27 cellular contexts compared by ENCODE assay signal in the genomic region with DNA sequence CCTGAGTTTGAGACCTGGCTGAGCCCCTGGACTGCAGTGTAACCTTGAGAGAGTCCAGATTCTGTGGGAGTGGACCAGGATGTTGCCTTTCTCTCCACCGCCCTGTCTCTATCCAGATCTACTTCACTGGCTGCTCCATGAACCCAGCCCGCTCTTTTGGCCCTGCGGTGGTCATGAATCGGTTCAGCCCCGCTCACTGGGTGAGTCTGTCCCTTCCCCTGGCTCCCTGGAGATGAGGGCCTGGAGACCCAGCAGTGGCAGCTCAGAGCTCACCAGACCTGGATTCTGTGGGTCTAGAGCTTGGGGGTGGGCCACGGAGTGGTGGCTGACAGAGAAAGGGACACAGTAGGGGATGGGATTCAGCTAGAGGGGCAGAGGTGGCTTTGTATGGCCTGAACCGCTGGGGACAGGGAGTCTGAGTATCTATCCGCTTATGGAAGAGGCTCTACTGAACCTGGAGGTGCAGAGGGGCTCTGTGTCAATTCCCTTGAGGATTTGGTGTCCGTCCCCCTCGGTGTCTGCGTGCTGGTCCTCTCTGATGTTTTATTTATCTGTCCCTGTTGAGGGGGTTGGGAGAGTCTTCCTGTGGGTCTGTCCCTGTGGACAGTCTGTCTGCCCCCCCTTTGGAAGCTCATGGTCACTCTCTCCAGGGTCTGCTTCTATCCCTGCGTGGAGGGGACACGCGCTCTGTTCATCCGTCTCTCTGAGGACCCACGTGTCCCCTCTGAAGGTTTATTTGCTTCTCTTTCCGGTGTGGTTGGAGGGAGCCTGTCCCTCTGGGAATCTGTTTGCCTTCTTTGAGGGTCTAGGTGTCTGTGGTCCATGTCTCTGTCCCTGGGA. TPM values are rescaled to one million over a fixed set of nuclear protein-coding genes. Genes with fewer than 3 reads are reported as not detected.
DNase-seq lines count a peak whose midpoint lies in the region; ATAC-seq and TF ChIP-seq lines count a peak whose summit lies in the region.
"Had no signal": no experiment of that assay in that cellular context is flagged by ENCODE, and none has a peak within 500 bp of the region (broad histone marks: within the 10 kb centered on the region; RNA-seq: fewer than 3 reads in every experiment).

No MANE protein-coding gene starts in this region.

- no peak overlapping the region for H2AFZ ChIP-seq in osteoblast (ENCODE audit: low read length)

- H3K36me3 ChIP-seq in BLaER1 treated with 17β-estradiol and CSF1 and Interleukin-3, amounts not matched to agents 10 nM and 100 nM, result no peaks in the 10 kb centered on the region
- no peaks in the 10 kb centered on the region for H3K36me3 ChIP-seq in RWPE2 (ENCODE audit: low read depth)
- H3K36me3 ChIP-seq in osteoblast (ENCODE audit: insufficient read depth, low read length), result no peaks in the 10 kb centered on the region
- H3K36me3 ChIP-seq in gastrocnemius medialis, result no peaks in the 10 kb centered on the region

- H3K4me3 ChIP-seq in BLaER1 treated with 17β-estradiol and CSF1 and Interleukin-3, amounts not matched to agents 10 nM and 100 nM, result no peak overlapping the region
- H3K4me3 ChIP-seq in RWPE2 (ENCODE audit: severe bottlenecking) (no peak overlapping the region), osteoblast (ENCODE audit: insufficient read depth, low read length) (no peak overlapping the region), gastrocnemius medialis (no peak overlapping the region)
- H3K4me3 ChIP-seq: GM12878 had no signal

- H3K27ac Mint-ChIP-seq in endothelial cell (ENCODE audit: unreplicated experiment), result peak overlapping the region; percentile 17
- H3K27ac Mint-ChIP-seq: CD4-positive, CD25-positive, alpha-beta regulatory T cell had no signal

- peaks cover 63 to 89% (median 76%) of the 10 kb centered on the region in 11 experiments for H3K27me3 ChIP-seq in BLaER1 treated with 17β-estradiol and CSF1 and Interleukin-3, amounts not matched to agents 10 nM and 100 nM
- H3K27me3 ChIP-seq in RWPE2 (ENCODE audit: insufficient read depth, poor library complexity, severe bottlenecking) (no peaks in the 10 kb centered on the region), osteoblast (ENCODE audit: insufficient read depth, low read length) (peaks cover 67% of the 10 kb centered on the region), gastrocnemius medialis (peaks cover 21 to 40% (median 38%) of the 10 kb centered on the region in 3 donors)

- H3K79me2 ChIP-seq in osteoblast (ENCODE audit: insufficient read depth, low read length), result no peaks in the 10 kb centered on the region

- intact Hi-C loops in gastrocnemius medialis (cut with DNase I; ENCODE audit: low total_unique reads), result loop anchor here (10.0 kb wide), 1 partner anchor 99 kb away; no protein-coding TSS in a partner anchor

- no peaks in the 10 kb centered on the region for H3K9me3 Mint-ChIP-seq in endothelial cell (ENCODE audit: unreplicated experiment)

- peaks cover 7% of the 10 kb centered on the region for H3K36me3 Mint-ChIP-seq in endothelial cell (ENCODE audit: low read depth, unreplicated experiment)

- ATAC-seq in RWPE2 (ENCODE audit: low read depth), result no peak
- no peak for ATAC-seq in HG03342 (IDR thresholded peaks at IDR 0.05; ENCODE audit: unreplicated experiment)
- no peak for ATAC-seq in gastrocnemius medialis
- ATAC-seq: GM12878, HCT116 had no signal

- H3K9ac ChIP-seq in BLaER1 treated with 17β-estradiol and CSF1 and Interleukin-3, amounts not matched to agents 10 nM and 100 nM, result no peak overlapping the region
- H3K9ac ChIP-seq: KMS-11 had no signal

- in situ Hi-C loops in gastrocnemius medialis (cut with MboI; ENCODE audit: low sequenced_read_pairs in 4 of 4), result no loop called here

- H3K4me2 ChIP-seq in BLaER1 treated with 17β-estradiol and CSF1 and Interleukin-3, amounts not matched to agents 10 nM and 100 nM, result peak overlapping the region in 7 of 11 experiments; percentile 21 to 54 (median 31); a peak in 12 of 22 replicates
- H3K4me2 ChIP-seq in osteoblast (ENCODE audit: insufficient read depth, low read length), result no peak overlapping the region
- H3K4me2 ChIP-seq: KMS-11 had no signal

- peak; percentile 18 for DNase-seq in RWPE2 (ENCODE audit: low spot score)
- no peak for DNase-seq in endothelial cell (ENCODE audit: low spot score)
- peak; percentile 88 for DNase-seq in osteoblast (ENCODE audit: insufficient read length, low spot score, missing footprints)
- no peak for DNase-seq in NCI-H345 treated with DMSO at 0.1 percent for 48 hours (lab: John Stamatoyannopoulos, UW; ENCODE audit: unreplicated experiment)
- no peak for DNase-seq in DMS53 (lab: John Stamatoyannopoulos, UW)
- no peak for DNase-seq in gastrocnemius medialis
- DNase-seq: 8988T; AML-193; CD4-positive, CD25-positive, alpha-beta regulatory T cell; DND-41; GOT3; IMR-90; MV-4-11; NCI-H1105 treated with DMSO at 0.1 percent for 48 hours; NCI-H2081; NCI-H2171; NCI-H345; NCI-H526; Right ventricle myocardium superior had no signal

- peak overlapping the region; percentile 10 for H3K4me3 Mint-ChIP-seq in endothelial cell (ENCODE audit: unreplicated experiment)
- H3K4me3 Mint-ChIP-seq: CD4-positive, CD25-positive, alpha-beta regulatory T cell had no signal

- H3K27ac ChIP-seq in BLaER1 treated with 17β-estradiol and CSF1 and Interleukin-3, amounts not matched to agents 10 nM and 100 nM, result no peak overlapping the region
- H3K27ac ChIP-seq in RWPE2 (ENCODE audit: poor library complexity, severe bottlenecking) (no peak overlapping the region), osteoblast (ENCODE audit: low read depth, low read length) (no peak overlapping the region), gastrocnemius medialis (no peak overlapping the region)
- H3K27ac ChIP-seq: KMS-11 had no signal

- peaks cover 25% of the 10 kb centered on the region for H3K27me3 Mint-ChIP-seq in endothelial cell (ENCODE audit: unreplicated experiment)

- TF ChIP-seq CTCF in RWPE2 (IDR thresholded peaks at IDR 0.05; ENCODE audit: poor library complexity, severe bottlenecking), result no peak
- no peak for TF ChIP-seq CTCF in endothelial cell (IDR thresholded peaks at IDR 0.05; ENCODE audit: unreplicated experiment)
- no peak for TF ChIP-seq CTCF in osteoblast (IDR thresholded peaks at IDR 0.05; ENCODE audit: extremely low read depth, low read depth, low read length)
- TF ChIP-seq CTCF in gastrocnemius medialis (IDR thresholded peaks at IDR 0.05 in 4 of 5, conservative IDR thresholded peaks at IDR 0.05 in 1 of 5), result no peak

- H3K4me1 ChIP-seq in BLaER1 treated with 17β-estradiol and CSF1 and Interleukin-3, amounts not matched to agents 10 nM and 100 nM, result peaks cover 19 to 54% (median 46%) of the 10 kb centered on the region in 10 experiments; a peak in 19 of 20 replicates
- H3K4me1 ChIP-seq in RWPE2 (ENCODE audit: insufficient read depth, poor library complexity, severe bottlenecking) (peaks cover 23% of the 10 kb centered on the region), osteoblast (ENCODE audit: insufficient read depth, low read length) (peaks cover 9% of the 10 kb centered on the region), gastrocnemius medialis (peaks cover 0 to 5% of the 10 kb centered on the region in 2 donors)

- H3K9me3 ChIP-seq in BLaER1 treated with 17β-estradiol and CSF1 and Interleukin-3, amounts not matched to agents 10 nM and 100 nM (replicated peaks in 1 of 11), result no peaks in the 10 kb centered on the region
- H3K9me3 ChIP-seq in RWPE2 (ENCODE audit: severe bottlenecking), result no peaks in the 10 kb centered on the region
- H3K9me3 ChIP-seq in osteoblast (ENCODE audit: low read depth, low read length), result no peaks in the 10 kb centered on the region
- H3K9me3 ChIP-seq in gastrocnemius medialis, result no peaks in the 10 kb centered on the region

- peaks cover 14% of the 10 kb centered on the region for H3K4me1 Mint-ChIP-seq in endothelial cell (ENCODE audit: unreplicated experiment)

- no peak for TF ChIP-seq POLR2A in gastrocnemius medialis (IDR thresholded peaks at IDR 0.05)

- peaks cover 0 to 33% (median 0%) of the 10 kb centered on the region in 11 experiments; a peak in 7 of 22 replicates for H4K20me1 ChIP-seq in BLaER1 treated with 17β-estradiol and CSF1 and Interleukin-3, amounts not matched to agents 10 nM and 100 nM
- no peaks in the 10 kb centered on the region for H4K20me1 ChIP-seq in osteoblast (ENCODE audit: insufficient read depth, low read length)

RNA-seq across cellular contexts. Expression of a gene that starts 2.5 kb away (rescaled TPM):
- total RNA-seq in endothelial cell (ENCODE audit: unreplicated experiment) (0.26 TPM), osteoblast (not detected in 2 replicates), gastrocnemius medialis (not detected)
- total RNA-seq: CD4-positive, CD25-positive, alpha-beta regulatory T cell; GM12878; IMR-90; OCI-LY7; SK-MEL-5 had no signal

RNA-seq across cellular contexts. Expression of a gene that starts 8.6 kb away (rescaled TPM):
- total RNA-seq in endothelial cell (ENCODE audit: unreplicated experiment), result not detected
- not detected in 2 replicates for total RNA-seq in osteoblast
- total RNA-seq in gastrocnemius medialis, result not detected
- total RNA-seq: CD4-positive, CD25-positive, alpha-beta regulatory T cell; GM12878; IMR-90; M059J; OCI-LY7; Right ventricle myocardium superior had no signal

RNA-seq across cellular contexts. Expression of a gene that starts 13.7 kb away (rescaled TPM):
- total RNA-seq in endothelial cell (ENCODE audit: unreplicated experiment) (0.05 TPM), osteoblast (not detected in 2 replicates), gastrocnemius medialis (not detected)
- total RNA-seq: CD4-positive, CD25-positive, alpha-beta regulatory T cell; GM12878; IMR-90; M059J; OCI-LY7; Right ventricle myocardium superior; SK-MEL-5 had no signal

Comparison
In these comparisons a context has a peak if more than half of its experiments do, and no peak if none do; other contexts are left out.
1. DNase-seq: peak in RWPE2 (single experiment) and osteoblast (single experiment); none in endothelial cell (single experiment), NCI-H345 treated with DMSO at 0.1 percent for 48 hours (single experiment), DMS53 (single experiment) and gastrocnemius medialis (0 of 2).